In genomic region chr19:36013280-36014028, GRCh38 we compare ENCODE assay signal across 8 cellular contexts. TPM values are rescaled to one million over a fixed set of nuclear protein-coding genes. Genes with fewer than 3 reads are reported as not detected.
DNase-seq lines count a peak whose midpoint lies in the region; ATAC-seq, FAIRE-seq and TF ChIP-seq lines count a peak whose summit lies in the region.

No MANE protein-coding gene starts in this region.

- H3K27ac Mint-ChIP-seq in T-helper 1 cell treated with Interleukin-12 subunit alpha and Interleukin-12 subunit beta and Interleukin-4 antibody, amounts not matched to agents 30 μg/mL and 1 μg/mL, for 36 hours = peak overlapping the region; percentile 98
- peak overlapping the region; percentile 97 for H3K27ac Mint-ChIP-seq in activated T-helper 17 cell treated with anti-CD3 and anti-CD28 coated beads, Interleukin-2, amount 50 U/mL, for 72 hours

- H3K9me3 ChIP-seq in iPS-20b (ENCODE audit: insufficient read depth, low read depth, low read length) = no peaks in the 10 kb centered on the region

- H3K9ac ChIP-seq in iPS-20b (ENCODE audit: low read depth, low read length) = peak overlapping the region; percentile 89; the same call in 1 of the 2 replicates

- H3K9me3 Mint-ChIP-seq in T-helper 1 cell treated with Interleukin-12 subunit alpha and Interleukin-12 subunit beta and Interleukin-4 antibody, amounts not matched to agents 30 μg/mL and 1 μg/mL, for 36 hours = no peaks in the 10 kb centered on the region
- H3K9me3 Mint-ChIP-seq in activated T-helper 17 cell treated with anti-CD3 and anti-CD28 coated beads, Interleukin-2, amount 50 U/mL, for 72 hours = no peaks in the 10 kb centered on the region

- H3K4me3 ChIP-seq in iPS-20b (ENCODE audit: low read length) = peak overlapping the region; percentile 91

- ATAC-seq in activated T-helper 17 cell treated with anti-CD3 and anti-CD28 coated beads, Interleukin-2, amount 50 U/mL, for 72 hours (replicated peaks) = peak; percentile 0
- ATAC-seq in HG03521 (IDR thresholded peaks at IDR 0.05; ENCODE audit: unreplicated experiment) = no peak

- H3K4me1 ChIP-seq in iPS-20b (ENCODE audit: insufficient read depth, low read length) = peaks cover 4% of the 10 kb centered on the region; the same call in 1 of the 2 replicates

- H3K27me3 ChIP-seq in iPS-20b (ENCODE audit: insufficient read depth, low read length) = no peaks in the 10 kb centered on the region

- H3K27ac ChIP-seq in iPS-20b (ENCODE audit: low read length) (no peak overlapping the region), substantia nigra (ENCODE audit: low read depth, low read length, poor library complexity, severe bottlenecking) (peak overlapping the region; percentile 83)

- no peaks in the 10 kb centered on the region for H3K27me3 Mint-ChIP-seq in T-helper 1 cell treated with Interleukin-12 subunit alpha and Interleukin-12 subunit beta and Interleukin-4 antibody, amounts not matched to agents 30 μg/mL and 1 μg/mL, for 36 hours (ENCODE audit: low read depth)
- no peaks in the 10 kb centered on the region for H3K27me3 Mint-ChIP-seq in activated T-helper 17 cell treated with anti-CD3 and anti-CD28 coated beads, Interleukin-2, amount 50 U/mL, for 72 hours

- no peak for TF ChIP-seq POLR2A in H54 (IDR thresholded peaks at IDR 0.05; ENCODE audit: low read depth, low read length)

- peaks cover 43% of the 10 kb centered on the region for H3K4me1 Mint-ChIP-seq in T-helper 1 cell treated with Interleukin-12 subunit alpha and Interleukin-12 subunit beta and Interleukin-4 antibody, amounts not matched to agents 30 μg/mL and 1 μg/mL, for 36 hours (ENCODE audit: low read depth)
- H3K4me1 Mint-ChIP-seq in activated T-helper 17 cell treated with anti-CD3 and anti-CD28 coated beads, Interleukin-2, amount 50 U/mL, for 72 hours = peaks cover 35% of the 10 kb centered on the region

- H3K36me3 Mint-ChIP-seq in T-helper 1 cell treated with Interleukin-12 subunit alpha and Interleukin-12 subunit beta and Interleukin-4 antibody, amounts not matched to agents 30 μg/mL and 1 μg/mL, for 36 hours (ENCODE audit: low read depth) = peaks cover 13% of the 10 kb centered on the region
- H3K36me3 Mint-ChIP-seq in activated T-helper 17 cell treated with anti-CD3 and anti-CD28 coated beads, Interleukin-2, amount 50 U/mL, for 72 hours (ENCODE audit: low read depth) = peaks cover 15% of the 10 kb centered on the region

- no peaks in the 10 kb centered on the region for H3K36me3 ChIP-seq in iPS-20b (ENCODE audit: insufficient read depth, low read depth, low read length)

- no peak for DNase-seq in T-helper 1 cell
- peak in 2 of 49 donors; percentile 29 to 38 for DNase-seq in substantia nigra (lab: John Stamatoyannopoulos, UW)
- no peak for DNase-seq in H54 (ENCODE audit: insufficient read length, low spot score)
- no peak for DNase-seq in NCI-H510A treated with DMSO at 0.1 percent for 48 hours (lab: John Stamatoyannopoulos, UW)

- no peak for FAIRE-seq in H54 (lab: Jason Lieb, UNC)

- H3K4me3 Mint-ChIP-seq in T-helper 1 cell treated with Interleukin-12 subunit alpha and Interleukin-12 subunit beta and Interleukin-4 antibody, amounts not matched to agents 30 μg/mL and 1 μg/mL, for 36 hours = peak overlapping the region; percentile 99
- peak overlapping the region; percentile 98 for H3K4me3 Mint-ChIP-seq in activated T-helper 17 cell treated with anti-CD3 and anti-CD28 coated beads, Interleukin-2, amount 50 U/mL, for 72 hours

RNA-seq across cellular contexts. Expression of gene ALKBH6, which starts 0.6 kb away (rescaled TPM):
- total RNA-seq in activated T-helper 17 cell treated with anti-CD3 and anti-CD28 coated beads, Interleukin-2, amount 50 U/mL, for 72 hours = 10 to 100 TPM; 39.1 to 69.6 TPM

RNA-seq across cellular contexts. Expression of gene SYNE4, which starts 4.8 kb away (rescaled TPM):
- 1 to 10 TPM; 1.5 to 3.9 TPM for total RNA-seq in activated T-helper 17 cell treated with anti-CD3 and anti-CD28 coated beads, Interleukin-2, amount 50 U/mL, for 72 hours

RNA-seq across cellular contexts. Expression of gene SDHAF1, which starts 18.5 kb away (rescaled TPM):
- total RNA-seq in activated T-helper 17 cell treated with anti-CD3 and anti-CD28 coated beads, Interleukin-2, amount 50 U/mL, for 72 hours = 10 to 100 TPM; 17.5 to 26.0 TPM

RNA-seq across cellular contexts. Expression of gene CLIP3, which starts 19.2 kb away (rescaled TPM):
- 1 to 10 TPM in 1 of 2 donors, under 1 TPM in 1; 0.89 to 7.1 TPM for total RNA-seq in activated T-helper 17 cell treated with anti-CD3 and anti-CD28 coated beads, Interleukin-2, amount 50 U/mL, for 72 hours

RNA-seq across cellular contexts. Expression of gene THAP8, which starts 40.6 kb away (rescaled TPM):
- 1 to 10 TPM; 2.3 to 7.9 TPM for total RNA-seq in activated T-helper 17 cell treated with anti-CD3 and anti-CD28 coated beads, Interleukin-2, amount 50 U/mL, for 72 hours
